Comparison of ENCODE assay signal across 41 cellular contexts in genomic region chr21:14270631-14271030, GRCh38. TPM values are rescaled to one million over a fixed set of nuclear protein-coding genes. Genes with fewer than 3 reads are reported as not detected.
"Had no signal": no experiment of that assay in that cellular context is flagged by ENCODE, and none has a peak within 500 bp of the region (broad histone marks: within the 10 kb centered on the region; RNA-seq: fewer than 3 reads in every experiment).

No MANE protein-coding gene starts in this region.

- H3K27ac ChIP-seq: cardiac muscle cell, coronary artery, heart right ventricle, psoas muscle, sigmoid colon, stomach, thyroid gland, upper lobe of right lung, uterus had no signal

- H3K4me1 ChIP-seq: psoas muscle, upper lobe of right lung, uterus had no signal

- H3K4me3 ChIP-seq: cardiac muscle cell, coronary artery, heart right ventricle, lung, psoas muscle, sigmoid colon, stomach, thyroid gland, upper lobe of right lung, uterus had no signal

- DNase-seq: dermis blood vessel endothelial cell; effector memory CD4-positive, alpha-beta T cell; foreskin fibroblast; glutamatergic neuron; heart right ventricle; hypothalamus; immature natural killer cell; naive thymus-derived CD8-positive, alpha-beta T cell; nephron progenitor cell; nucleus accumbens; posterior cingulate gyrus; psoas muscle; right cardiac atrium; sigmoid colon; stimulated activated CD4-positive, alpha-beta T cell treated with anti-CD3 and anti-CD28 coated beads, Interleukin-15, amount 100 ng/mL, for 24 hours; stimulated activated CD4-positive, alpha-beta T cell treated with anti-CD3 and anti-CD28 coated beads, Interleukin-4, amount 100 ng/mL, for 1 hour; stimulated activated naive CD4-positive, alpha-beta T cell treated with Interleukin-2 at 50 U/mL for 16 hours; stomach; thyroid gland; upper lobe of right lung; uterus had no signal

- H3K4me1 Mint-ChIP-seq: central memory CD8-positive, alpha-beta T cell; immature natural killer cell; memory B cell; mesothelial cell of epicardium; naive thymus-derived CD8-positive, alpha-beta T cell; nephron progenitor cell; stimulated activated effector memory CD8-positive, alpha-beta T cell treated with anti-CD3 and anti-CD28 coated beads, Interleukin-12 subunit alpha, Interleukin-12 subunit beta, amount 100 ng/mL, for 72 hours had no signal

- H3K27ac Mint-ChIP-seq: immature natural killer cell; memory B cell; mesothelial cell of epicardium; nephron progenitor cell; stimulated activated effector memory CD8-positive, alpha-beta T cell treated with anti-CD3 and anti-CD28 coated beads, Interleukin-12 subunit alpha, Interleukin-12 subunit beta, amount 100 ng/mL, for 72 hours had no signal

- H3K4me3 Mint-ChIP-seq: central memory CD8-positive, alpha-beta T cell; immature natural killer cell; memory B cell; mesothelial cell of epicardium; naive thymus-derived CD8-positive, alpha-beta T cell; nephron progenitor cell; stimulated activated effector memory CD8-positive, alpha-beta T cell treated with anti-CD3 and anti-CD28 coated beads, Interleukin-12 subunit alpha, Interleukin-12 subunit beta, amount 100 ng/mL, for 72 hours had no signal

- H3K9me3 Mint-ChIP-seq: central memory CD8-positive, alpha-beta T cell; immature natural killer cell; memory B cell; mesothelial cell of epicardium; nephron progenitor cell; stimulated activated effector memory CD8-positive, alpha-beta T cell treated with anti-CD3 and anti-CD28 coated beads, Interleukin-12 subunit alpha, Interleukin-12 subunit beta, amount 100 ng/mL, for 72 hours had no signal

- H3K27me3 ChIP-seq: cardiac muscle cell, thyroid gland, uterus had no signal

- ATAC-seq: heart right ventricle; left lobe of liver; naive thymus-derived CD8-positive, alpha-beta T cell; psoas muscle; right cardiac atrium; stimulated activated effector memory CD8-positive, alpha-beta T cell treated with anti-CD3 and anti-CD28 coated beads, Interleukin-12 subunit alpha, Interleukin-12 subunit beta, amount 100 ng/mL, for 72 hours; upper lobe of right lung had no signal

- H3K9me3 ChIP-seq: heart right ventricle, psoas muscle, sigmoid colon, stomach, thyroid gland, upper lobe of right lung, uterus had no signal

- H3K36me3 Mint-ChIP-seq: immature natural killer cell; memory B cell; mesothelial cell of epicardium; naive thymus-derived CD8-positive, alpha-beta T cell; stimulated activated effector memory CD8-positive, alpha-beta T cell treated with anti-CD3 and anti-CD28 coated beads, Interleukin-12 subunit alpha, Interleukin-12 subunit beta, amount 100 ng/mL, for 72 hours had no signal

- H3K36me3 ChIP-seq: cardiac muscle cell, heart right ventricle, sigmoid colon, stomach, thyroid gland, upper lobe of right lung, uterus had no signal

RNA-seq across cellular contexts. Expression of gene RBM11, which starts 54.7 kb away (rescaled TPM):
- total RNA-seq: chondrocyte, dermis blood vessel endothelial cell, endothelial cell of umbilical vein, left lobe of liver, myocyte, osteocyte, psoas muscle, skeletal muscle tissue had no signal
- polyA plus RNA-seq: endothelial cell of umbilical vein had no signal

RNA-seq across cellular contexts. Expression of gene LIPI, which starts 59.9 kb away (rescaled TPM):
- total RNA-seq: cardiac muscle cell; chondrocyte; dermis blood vessel endothelial cell; endothelial cell of umbilical vein; epithelial cell of proximal tubule; heart right ventricle; left lobe of liver; liver; lung; mesothelial cell of epicardium; mucosa of gallbladder; myocyte; naive thymus-derived CD8-positive, alpha-beta T cell; osteocyte; psoas muscle; renal cortical epithelial cell; right cardiac atrium; sigmoid colon; skeletal muscle tissue; stomach; subcutaneous adipose tissue; temporal lobe; upper lobe of right lung; uterus had no signal
- polyA plus RNA-seq: cardiac muscle cell; endothelial cell of umbilical vein; heart right ventricle; immature natural killer cell; keratinocyte; liver; lung; naive thymus-derived CD8-positive, alpha-beta T cell; psoas muscle; right cardiac atrium; sigmoid colon; stomach had no signal
